17 cellular contexts compared by ENCODE assay signal in genomic region chr9:37950561-37950960, GRCh38.
"Had no signal": no experiment of that assay in that cellular context is flagged by ENCODE, and none has a peak within 500 bp of the region (broad histone marks: within the 10 kb centered on the region; RNA-seq: fewer than 3 reads in every experiment).

No MANE protein-coding gene starts in this region.

- H3K9me3 ChIP-seq: breast epithelium, esophagus squamous epithelium, right atrium auricular region had no signal

- H3K9me3 Mint-ChIP-seq: activated naive CD4-positive, alpha-beta T cell treated with anti-CD3 and anti-CD28 coated beads, Interleukin-2, amount 50 U/mL, for 24 hours; neural crest cell; T-helper 2 cell treated with Interferon-gamma antibody and Interleukin-4, amounts not matched to agents 5 μg/mL and 100 μg/mL, for 36 hours had no signal

- H3K36me3 ChIP-seq: breast epithelium had no signal

- H3K4me3 Mint-ChIP-seq: activated naive CD4-positive, alpha-beta T cell treated with anti-CD3 and anti-CD28 coated beads, Interleukin-2, amount 50 U/mL, for 24 hours; neural crest cell; T-helper 2 cell treated with Interferon-gamma antibody and Interleukin-4, amounts not matched to agents 5 μg/mL and 100 μg/mL, for 36 hours had no signal

- H3K4me1 ChIP-seq: breast epithelium had no signal

- H3K36me3 Mint-ChIP-seq: activated naive CD4-positive, alpha-beta T cell treated with anti-CD3 and anti-CD28 coated beads, Interleukin-2, amount 50 U/mL, for 24 hours had no signal

- DNase-seq: activated CD4-positive, alpha-beta T cell treated with anti-CD3 and anti-CD28 coated beads, Interleukin-2, amount 50 U/mL, for 4 hours; activated CD4-positive, CD25-positive, alpha-beta regulatory T cell treated with anti-CD3 and anti-CD28 coated beads, Interleukin-2, amount 50 U/mL, for 72 hours; activated effector memory CD4-positive, alpha-beta T cell treated with Interleukin-2 at 50 U/mL for 16 hours; activated T-cell treated with anti-CD3 and anti-CD28 coated beads, Interleukin-2, amount 50 U/mL, for 1 hour; dorsolateral prefrontal cortex; esophagus squamous epithelium; foreskin fibroblast; left colon; stimulated activated CD4-positive, alpha-beta T cell treated with anti-CD3 and anti-CD28 coated beads, Interleukin-1b, Interleukin-23, amount 100 ng/mL, for 48 hours; stimulated activated naive CD4-positive, alpha-beta T cell treated with Interleukin-2 at 50 U/mL for 16 hours; SW 1271; trophoblast cell had no signal

- H3K27me3 ChIP-seq: breast epithelium, dorsolateral prefrontal cortex, esophagus squamous epithelium, right atrium auricular region had no signal

- H3K27ac Mint-ChIP-seq: T-helper 2 cell treated with Interferon-gamma antibody and Interleukin-4, amounts not matched to agents 5 μg/mL and 100 μg/mL, for 36 hours had no signal

- H3K27me3 Mint-ChIP-seq: activated naive CD4-positive, alpha-beta T cell treated with anti-CD3 and anti-CD28 coated beads, Interleukin-2, amount 50 U/mL, for 24 hours had no signal

- H3K4me3 ChIP-seq: breast epithelium, dorsolateral prefrontal cortex, esophagus squamous epithelium, right atrium auricular region had no signal

- H3K27ac ChIP-seq: right atrium auricular region had no signal

- ATAC-seq: left colon had no signal
